Comparison of ENCODE assay signal across 8 cellular contexts in the genomic region with DNA sequence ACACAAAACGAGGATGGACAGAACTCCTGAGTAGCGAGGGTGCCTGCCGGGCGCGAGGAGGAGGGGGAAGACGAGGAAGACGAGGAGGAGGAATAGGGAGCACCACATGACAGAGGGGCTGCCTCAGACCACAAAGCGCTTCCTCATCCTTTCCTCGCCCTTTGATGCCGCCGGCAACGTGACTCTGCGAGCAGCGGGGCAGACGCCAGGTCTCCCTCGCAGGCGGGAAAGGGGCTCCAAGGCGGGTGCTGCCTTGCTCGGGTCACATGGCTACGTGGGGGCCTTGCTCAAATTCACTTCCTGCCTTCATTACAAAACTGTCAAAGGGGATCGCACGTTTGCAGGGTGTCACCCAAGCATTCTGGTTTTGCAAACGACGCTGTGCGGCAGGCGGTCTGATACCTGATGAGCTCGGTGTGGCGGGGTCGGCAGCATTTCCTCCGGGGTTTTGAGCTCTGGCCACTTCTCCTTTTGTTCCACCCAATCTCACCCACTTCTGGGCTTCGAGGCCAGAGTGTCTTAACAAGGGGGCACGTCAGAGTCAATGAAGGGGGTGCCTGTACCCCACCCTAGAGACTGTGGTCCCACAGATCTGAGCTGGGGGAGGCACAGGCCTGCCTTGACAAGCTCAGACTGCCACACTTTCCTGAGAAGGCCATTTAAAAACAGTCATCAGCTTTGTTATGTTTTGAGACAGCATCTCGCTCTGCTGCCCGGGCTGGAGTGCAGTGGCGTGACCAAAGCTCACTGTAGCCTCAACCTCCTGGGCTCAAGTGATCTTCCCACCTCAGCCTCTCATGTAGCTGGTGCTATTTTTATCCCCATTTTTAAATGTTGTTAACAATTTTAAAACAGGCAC. TPM values are rescaled to one million over a fixed set of nuclear protein-coding genes. Genes with fewer than 3 reads are reported as not detected.
DNase-seq lines count a peak whose midpoint lies in the region; ATAC-seq and TF ChIP-seq lines count a peak whose summit lies in the region.

No MANE protein-coding gene starts in this region.

- intact Hi-C loops in Calu3 (cut with micrococcal nuclease; ENCODE audit: unreplicated experiment), result no loop called here

- DNase-seq in Calu3, result no peak
- DNase-seq in T-helper 2 cell treated with Interferon-gamma antibody and Interleukin-4, amounts not matched to agents 5 μg/mL and 100 μg/mL, for 36 hours (ENCODE audit: low spot score), result no peak
- DNase-seq in effector CD4-positive, alpha-beta T cell, result peak; percentile 63
- DNase-seq in stimulated activated naive CD8-positive, alpha-beta T cell treated with anti-CD3 and anti-CD28 coated beads, Interleukin-15, amount 100 ng/mL, for 72 hours, result peak; percentile 46 to 72
- DNase-seq in NCI-H146 (lab: John Stamatoyannopoulos, UW), result no peak
- no peak for DNase-seq in NCI-H524 (lab: John Stamatoyannopoulos, UW)
- DNase-seq in NCI-H1105 (lab: John Stamatoyannopoulos, UW), result no peak

- no peaks in the 10 kb centered on the region for H3K9me3 Mint-ChIP-seq in Calu3 (ENCODE audit: low read depth, unreplicated experiment)
- H3K9me3 Mint-ChIP-seq in T-helper 2 cell treated with Interferon-gamma antibody and Interleukin-4, amounts not matched to agents 5 μg/mL and 100 μg/mL, for 36 hours, result no peaks in the 10 kb centered on the region
- no peaks in the 10 kb centered on the region for H3K9me3 Mint-ChIP-seq in stimulated activated naive CD8-positive, alpha-beta T cell treated with anti-CD3 and anti-CD28 coated beads, Interleukin-15, amount 100 ng/mL, for 72 hours

- CTCF ChIA-PET in Calu3 (lab: Charles Lee), result no interaction called here

- no peaks in the 10 kb centered on the region for H3K27me3 Mint-ChIP-seq in Calu3 (ENCODE audit: unreplicated experiment)
- H3K27me3 Mint-ChIP-seq in T-helper 2 cell treated with Interferon-gamma antibody and Interleukin-4, amounts not matched to agents 5 μg/mL and 100 μg/mL, for 36 hours (ENCODE audit: low read depth), result no peaks in the 10 kb centered on the region
- H3K27me3 Mint-ChIP-seq in stimulated activated naive CD8-positive, alpha-beta T cell treated with anti-CD3 and anti-CD28 coated beads, Interleukin-15, amount 100 ng/mL, for 72 hours, result no peaks in the 10 kb centered on the region

- H3K27ac Mint-ChIP-seq in Calu3 (ENCODE audit: unreplicated experiment), result no peak overlapping the region
- peak overlapping the region; percentile 78 for H3K27ac Mint-ChIP-seq in T-helper 2 cell treated with Interferon-gamma antibody and Interleukin-4, amounts not matched to agents 5 μg/mL and 100 μg/mL, for 36 hours
- H3K27ac Mint-ChIP-seq in stimulated activated naive CD8-positive, alpha-beta T cell treated with anti-CD3 and anti-CD28 coated beads, Interleukin-15, amount 100 ng/mL, for 72 hours, result peak overlapping the region; percentile 65 to 92

- no peak overlapping the region for H3K4me3 Mint-ChIP-seq in Calu3 (ENCODE audit: low read depth, unreplicated experiment)
- no peak overlapping the region for H3K4me3 Mint-ChIP-seq in T-helper 2 cell treated with Interferon-gamma antibody and Interleukin-4, amounts not matched to agents 5 μg/mL and 100 μg/mL, for 36 hours
- peak overlapping the region; percentile 54 to 82 for H3K4me3 Mint-ChIP-seq in stimulated activated naive CD8-positive, alpha-beta T cell treated with anti-CD3 and anti-CD28 coated beads, Interleukin-15, amount 100 ng/mL, for 72 hours

- H3K36me3 Mint-ChIP-seq in Calu3 (ENCODE audit: insufficient read depth, unreplicated experiment), result peaks cover 32% of the 10 kb centered on the region
- peaks cover 73% of the 10 kb centered on the region for H3K36me3 Mint-ChIP-seq in T-helper 2 cell treated with Interferon-gamma antibody and Interleukin-4, amounts not matched to agents 5 μg/mL and 100 μg/mL, for 36 hours (ENCODE audit: low read depth)

- TSS peak; percentile 7 for BruUV-seq in Calu3 (replicated peaks; lab: Mats Ljungman, UMichigan)

- no peak for TF ChIP-seq CTCF in Calu3 (IDR thresholded peaks at IDR 0.05; ENCODE audit: unreplicated experiment)

- peak; percentile 45 for ATAC-seq in HG02763 (IDR thresholded peaks at IDR 0.05; ENCODE audit: unreplicated experiment)
- ATAC-seq in stimulated activated naive CD8-positive, alpha-beta T cell treated with anti-CD3 and anti-CD28 coated beads, Interleukin-15, amount 100 ng/mL, for 72 hours, result peak; percentile 72

- H3K4me1 Mint-ChIP-seq in Calu3 (ENCODE audit: low read depth, unreplicated experiment), result no peaks in the 10 kb centered on the region
- H3K4me1 Mint-ChIP-seq in T-helper 2 cell treated with Interferon-gamma antibody and Interleukin-4, amounts not matched to agents 5 μg/mL and 100 μg/mL, for 36 hours (ENCODE audit: low read depth), result peaks cover 37% of the 10 kb centered on the region
- peaks cover 87% of the 10 kb centered on the region for H3K4me1 Mint-ChIP-seq in stimulated activated naive CD8-positive, alpha-beta T cell treated with anti-CD3 and anti-CD28 coated beads, Interleukin-15, amount 100 ng/mL, for 72 hours

RNA-seq across cellular contexts. Expression of gene MAP2K2, which starts 14.9 kb away (rescaled TPM):
- 113 and 114 TPM in 2 replicates for total RNA-seq in Calu3 (2022)

RNA-seq across cellular contexts. Expression of gene ZBTB7A, which starts 42.3 kb away (rescaled TPM):
- total RNA-seq in Calu3 (2022), result 38.0 and 44.7 TPM in 2 replicates

RNA-seq across cellular contexts. Expression of gene CREB3L3, which starts 44.4 kb away (rescaled TPM):
- 0.14 and 0.44 TPM in 2 replicates for total RNA-seq in Calu3 (2022)

Comparison
In these comparisons a context has a peak if more than half of its experiments do, and no peak if none do; other contexts are left out.
1. DNase-seq: peak in effector CD4-positive, alpha-beta T cell (single experiment) and stimulated activated naive CD8-positive, alpha-beta T cell treated with anti-CD3 and anti-CD28 coated beads, Interleukin-15, amount 100 ng/mL, for 72 hours (2 of 2); none in Calu3 (single experiment), T-helper 2 cell treated with Interferon-gamma antibody and Interleukin-4, amounts not matched to agents 5 μg/mL and 100 μg/mL, for 36 hours (single experiment), NCI-H146 (single experiment), NCI-H524 (0 of 2) and NCI-H1105 (single experiment).
2. H3K4me3 Mint-ChIP-seq: peak in stimulated activated naive CD8-positive, alpha-beta T cell treated with anti-CD3 and anti-CD28 coated beads, Interleukin-15, amount 100 ng/mL, for 72 hours (2 of 2); none in Calu3 (single experiment) and T-helper 2 cell treated with Interferon-gamma antibody and Interleukin-4, amounts not matched to agents 5 μg/mL and 100 μg/mL, for 36 hours (single experiment).